1 cellular context compared by ENCODE assay signal in the genomic region with DNA sequence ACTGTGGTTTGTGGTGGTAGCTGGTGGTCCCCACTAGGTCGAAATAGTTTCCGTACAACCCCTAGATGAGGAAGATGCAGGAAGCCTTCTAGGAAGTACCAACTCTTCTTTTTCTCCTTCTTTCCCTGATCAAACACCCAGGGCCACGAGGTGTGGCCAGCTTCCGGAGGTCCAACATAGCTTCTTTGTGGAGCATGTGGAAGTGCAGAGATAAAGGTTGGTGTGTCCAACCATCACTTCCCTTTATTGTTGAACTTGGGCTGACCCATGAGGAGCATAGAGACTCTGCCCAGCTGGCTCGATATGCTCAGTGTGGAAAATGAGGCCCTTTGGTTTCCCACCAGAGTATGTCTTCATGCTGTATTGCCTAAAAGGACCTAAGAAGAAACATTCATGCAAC.
TF ChIP-seq lines count a peak whose summit lies in the region.

No MANE protein-coding gene starts in this region.

TF ChIP-seq in K562, 482 proteins besides CTCF, POLR2A, EP300 and RAD21 (continued from another document and continues in another):
- TF ChIP-seq, protein P1, sequence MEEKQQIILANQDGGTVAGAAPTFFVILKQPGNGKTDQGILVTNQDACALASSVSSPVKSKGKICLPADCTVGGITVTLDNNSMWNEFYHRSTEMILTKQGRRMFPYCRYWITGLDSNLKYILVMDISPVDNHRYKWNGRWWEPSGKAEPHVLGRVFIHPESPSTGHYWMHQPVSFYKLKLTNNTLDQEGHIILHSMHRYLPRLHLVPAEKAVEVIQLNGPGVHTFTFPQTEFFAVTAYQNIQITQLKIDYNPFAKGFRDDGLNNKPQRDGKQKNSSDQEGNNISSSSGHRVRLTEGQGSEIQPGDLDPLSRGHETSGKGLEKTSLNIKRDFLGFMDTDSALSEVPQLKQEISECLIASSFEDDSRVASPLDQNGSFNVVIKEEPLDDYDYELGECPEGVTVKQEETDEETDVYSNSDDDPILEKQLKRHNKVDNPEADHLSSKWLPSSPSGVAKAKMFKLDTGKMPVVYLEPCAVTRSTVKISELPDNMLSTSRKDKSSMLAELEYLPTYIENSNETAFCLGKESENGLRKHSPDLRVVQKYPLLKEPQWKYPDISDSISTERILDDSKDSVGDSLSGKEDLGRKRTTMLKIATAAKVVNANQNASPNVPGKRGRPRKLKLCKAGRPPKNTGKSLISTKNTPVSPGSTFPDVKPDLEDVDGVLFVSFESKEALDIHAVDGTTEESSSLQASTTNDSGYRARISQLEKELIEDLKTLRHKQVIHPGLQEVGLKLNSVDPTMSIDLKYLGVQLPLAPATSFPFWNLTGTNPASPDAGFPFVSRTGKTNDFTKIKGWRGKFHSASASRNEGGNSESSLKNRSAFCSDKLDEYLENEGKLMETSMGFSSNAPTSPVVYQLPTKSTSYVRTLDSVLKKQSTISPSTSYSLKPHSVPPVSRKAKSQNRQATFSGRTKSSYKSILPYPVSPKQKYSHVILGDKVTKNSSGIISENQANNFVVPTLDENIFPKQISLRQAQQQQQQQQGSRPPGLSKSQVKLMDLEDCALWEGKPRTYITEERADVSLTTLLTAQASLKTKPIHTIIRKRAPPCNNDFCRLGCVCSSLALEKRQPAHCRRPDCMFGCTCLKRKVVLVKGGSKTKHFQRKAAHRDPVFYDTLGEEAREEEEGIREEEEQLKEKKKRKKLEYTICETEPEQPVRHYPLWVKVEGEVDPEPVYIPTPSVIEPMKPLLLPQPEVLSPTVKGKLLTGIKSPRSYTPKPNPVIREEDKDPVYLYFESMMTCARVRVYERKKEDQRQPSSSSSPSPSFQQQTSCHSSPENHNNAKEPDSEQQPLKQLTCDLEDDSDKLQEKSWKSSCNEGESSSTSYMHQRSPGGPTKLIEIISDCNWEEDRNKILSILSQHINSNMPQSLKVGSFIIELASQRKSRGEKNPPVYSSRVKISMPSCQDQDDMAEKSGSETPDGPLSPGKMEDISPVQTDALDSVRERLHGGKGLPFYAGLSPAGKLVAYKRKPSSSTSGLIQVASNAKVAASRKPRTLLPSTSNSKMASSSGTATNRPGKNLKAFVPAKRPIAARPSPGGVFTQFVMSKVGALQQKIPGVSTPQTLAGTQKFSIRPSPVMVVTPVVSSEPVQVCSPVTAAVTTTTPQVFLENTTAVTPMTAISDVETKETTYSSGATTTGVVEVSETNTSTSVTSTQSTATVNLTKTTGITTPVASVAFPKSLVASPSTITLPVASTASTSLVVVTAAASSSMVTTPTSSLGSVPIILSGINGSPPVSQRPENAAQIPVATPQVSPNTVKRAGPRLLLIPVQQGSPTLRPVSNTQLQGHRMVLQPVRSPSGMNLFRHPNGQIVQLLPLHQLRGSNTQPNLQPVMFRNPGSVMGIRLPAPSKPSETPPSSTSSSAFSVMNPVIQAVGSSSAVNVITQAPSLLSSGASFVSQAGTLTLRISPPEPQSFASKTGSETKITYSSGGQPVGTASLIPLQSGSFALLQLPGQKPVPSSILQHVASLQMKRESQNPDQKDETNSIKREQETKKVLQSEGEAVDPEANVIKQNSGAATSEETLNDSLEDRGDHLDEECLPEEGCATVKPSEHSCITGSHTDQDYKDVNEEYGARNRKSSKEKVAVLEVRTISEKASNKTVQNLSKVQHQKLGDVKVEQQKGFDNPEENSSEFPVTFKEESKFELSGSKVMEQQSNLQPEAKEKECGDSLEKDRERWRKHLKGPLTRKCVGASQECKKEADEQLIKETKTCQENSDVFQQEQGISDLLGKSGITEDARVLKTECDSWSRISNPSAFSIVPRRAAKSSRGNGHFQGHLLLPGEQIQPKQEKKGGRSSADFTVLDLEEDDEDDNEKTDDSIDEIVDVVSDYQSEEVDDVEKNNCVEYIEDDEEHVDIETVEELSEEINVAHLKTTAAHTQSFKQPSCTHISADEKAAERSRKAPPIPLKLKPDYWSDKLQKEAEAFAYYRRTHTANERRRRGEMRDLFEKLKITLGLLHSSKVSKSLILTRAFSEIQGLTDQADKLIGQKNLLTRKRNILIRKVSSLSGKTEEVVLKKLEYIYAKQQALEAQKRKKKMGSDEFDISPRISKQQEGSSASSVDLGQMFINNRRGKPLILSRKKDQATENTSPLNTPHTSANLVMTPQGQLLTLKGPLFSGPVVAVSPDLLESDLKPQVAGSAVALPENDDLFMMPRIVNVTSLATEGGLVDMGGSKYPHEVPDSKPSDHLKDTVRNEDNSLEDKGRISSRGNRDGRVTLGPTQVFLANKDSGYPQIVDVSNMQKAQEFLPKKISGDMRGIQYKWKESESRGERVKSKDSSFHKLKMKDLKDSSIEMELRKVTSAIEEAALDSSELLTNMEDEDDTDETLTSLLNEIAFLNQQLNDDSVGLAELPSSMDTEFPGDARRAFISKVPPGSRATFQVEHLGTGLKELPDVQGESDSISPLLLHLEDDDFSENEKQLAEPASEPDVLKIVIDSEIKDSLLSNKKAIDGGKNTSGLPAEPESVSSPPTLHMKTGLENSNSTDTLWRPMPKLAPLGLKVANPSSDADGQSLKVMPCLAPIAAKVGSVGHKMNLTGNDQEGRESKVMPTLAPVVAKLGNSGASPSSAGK (IDR thresholded peaks at IDR 0.05) = peak; percentile 84
- TF ChIP-seq ARID1B (IDR thresholded peaks at IDR 0.05) (peak; percentile 41), PRPF4 (IDR thresholded peaks at IDR 0.05; ENCODE audit: insufficient read depth, low read depth, low read length, poor library complexity, severe bottlenecking) (no peak), EHMT2 (IDR thresholded peaks at IDR 0.05) (no peak), RB1 (IDR thresholded peaks at IDR 0.05; ENCODE audit: low read depth) (no peak), ZNF143 (CRISPR knock-in tag; IDR thresholded peaks at IDR 0.05) (no peak), NRF1 (conservative IDR thresholded peaks at IDR 0.05 in 1 of 2, IDR thresholded peaks at IDR 0.05 in 1 of 2) (no peak), ZNF12 (CRISPR knock-in tag; IDR thresholded peaks at IDR 0.05) (no peak), STAG1 (CRISPR knock-in tag; IDR thresholded peaks at IDR 0.05; ENCODE audit: borderline replicate concordance) (no peak), MYC (IDR thresholded peaks at IDR 0.05; ENCODE audit: low read depth, low read length) (peak; percentile 92), MYC (CRISPR knock-in tag; IDR thresholded peaks at IDR 0.05; ENCODE audit: borderline replicate concordance, low read depth) (no peak), ESRRB (CRISPR knock-in tag; IDR thresholded peaks at IDR 0.05; ENCODE audit: borderline replicate concordance) (no peak), ZBTB8A (IDR thresholded peaks at IDR 0.05; ENCODE audit: partially characterized antibody) (no peak), RBM17 (IDR thresholded peaks at IDR 0.05; ENCODE audit: borderline replicate concordance, low read depth, low read length) (no peak), NFRKB (IDR thresholded peaks at IDR 0.05; ENCODE audit: low read depth) (no peak), ZNF583 (CRISPR knock-in tag; IDR thresholded peaks at IDR 0.05) (no peak), ZNF57 (CRISPR knock-in tag; IDR thresholded peaks at IDR 0.05) (no peak), MTF1 (CRISPR knock-in tag; IDR thresholded peaks at IDR 0.05; ENCODE audit: borderline replicate concordance) (no peak), EP400 (IDR thresholded peaks at IDR 0.05) (peak; percentile 52; the same call in 1 of the 2 replicates), ZNF263 (CRISPR knock-in tag; IDR thresholded peaks at IDR 0.05; ENCODE audit: borderline replicate concordance) (peak; percentile 19; the same call in 1 of the 2 replicates), ETV1 (tag; conservative IDR thresholded peaks at IDR 0.05; ENCODE audit: low read depth) (peak; percentile 56), HOXB6 (CRISPR knock-in tag; IDR thresholded peaks at IDR 0.05; ENCODE audit: borderline replicate concordance) (no peak), KAT8 (IDR thresholded peaks at IDR 0.05; ENCODE audit: low read depth) (no peak), SMARCA4 (IDR thresholded peaks at IDR 0.05) (peak; percentile 40; the same call in 1 of the 2 replicates), PHTF2 (CRISPR knock-in tag; IDR thresholded peaks at IDR 0.05) (no peak), DPF2 (IDR thresholded peaks at IDR 0.05) (no peak; the same call in 1 of the 2 replicates), KLF13 (tag; IDR thresholded peaks at IDR 0.05; ENCODE audit: borderline replicate concordance, low read depth) (no peak), SMARCE1 (IDR thresholded peaks at IDR 0.05) (peak; percentile 39; the same call in 1 of the 2 replicates), KLF6 (CRISPR knock-in tag; IDR thresholded peaks at IDR 0.05; ENCODE audit: borderline replicate concordance) (peak; percentile 17; the same call in 1 of the 2 replicates), PCBP2 (IDR thresholded peaks at IDR 0.05; ENCODE audit: low read depth, low read length, poor library complexity, severe bottlenecking) (no peak), RBM22 (IDR thresholded peaks at IDR 0.05; ENCODE audit: low read depth, low read length, poor library complexity, severe bottlenecking) (no peak), ELF4 (CRISPR knock-in tag; IDR thresholded peaks at IDR 0.05) (no peak), NELFE (IDR thresholded peaks at IDR 0.05; ENCODE audit: insufficient read depth, insufficient read length) (no peak), PPARD (CRISPR knock-in tag; IDR thresholded peaks at IDR 0.05) (no peak), HNRNPUL1 (IDR thresholded peaks at IDR 0.05; ENCODE audit: low read length) (no peak), RBBP5 (IDR thresholded peaks at IDR 0.05; ENCODE audit: borderline replicate concordance, insufficient read depth, low read length, poor library complexity, severe bottlenecking) (no peak), TFAM (CRISPR knock-in tag; conservative IDR thresholded peaks at IDR 0.05) (no peak), KLF10 (CRISPR knock-in tag; IDR thresholded peaks at IDR 0.05) (no peak), ZNF551 (CRISPR knock-in tag; IDR thresholded peaks at IDR 0.05) (no peak), ARID2 (IDR thresholded peaks at IDR 0.05) (no peak)
- TF ChIP-seq, protein P2, sequence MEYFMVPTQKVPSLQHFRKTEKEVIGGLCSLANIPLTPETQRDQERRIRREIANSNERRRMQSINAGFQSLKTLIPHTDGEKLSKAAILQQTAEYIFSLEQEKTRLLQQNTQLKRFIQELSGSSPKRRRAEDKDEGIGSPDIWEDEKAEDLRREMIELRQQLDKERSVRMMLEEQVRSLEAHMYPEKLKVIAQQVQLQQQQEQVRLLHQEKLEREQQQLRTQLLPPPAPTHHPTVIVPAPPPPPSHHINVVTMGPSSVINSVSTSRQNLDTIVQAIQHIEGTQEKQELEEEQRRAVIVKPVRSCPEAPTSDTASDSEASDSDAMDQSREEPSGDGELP (CRISPR knock-in tag; IDR thresholded peaks at IDR 0.05; ENCODE audit: borderline replicate concordance) = 0 out of 2 replicates have a peak, but pooled peaks have one; percentile 16
- TF ChIP-seq, protein P3, sequence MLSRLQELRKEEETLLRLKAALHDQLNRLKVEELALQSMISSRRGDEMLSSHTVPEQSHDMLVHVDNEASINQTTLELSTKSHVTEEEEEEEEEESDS (CRISPR knock-in tag; IDR thresholded peaks at IDR 0.05) = no peak
- TF ChIP-seq, protein P4, sequence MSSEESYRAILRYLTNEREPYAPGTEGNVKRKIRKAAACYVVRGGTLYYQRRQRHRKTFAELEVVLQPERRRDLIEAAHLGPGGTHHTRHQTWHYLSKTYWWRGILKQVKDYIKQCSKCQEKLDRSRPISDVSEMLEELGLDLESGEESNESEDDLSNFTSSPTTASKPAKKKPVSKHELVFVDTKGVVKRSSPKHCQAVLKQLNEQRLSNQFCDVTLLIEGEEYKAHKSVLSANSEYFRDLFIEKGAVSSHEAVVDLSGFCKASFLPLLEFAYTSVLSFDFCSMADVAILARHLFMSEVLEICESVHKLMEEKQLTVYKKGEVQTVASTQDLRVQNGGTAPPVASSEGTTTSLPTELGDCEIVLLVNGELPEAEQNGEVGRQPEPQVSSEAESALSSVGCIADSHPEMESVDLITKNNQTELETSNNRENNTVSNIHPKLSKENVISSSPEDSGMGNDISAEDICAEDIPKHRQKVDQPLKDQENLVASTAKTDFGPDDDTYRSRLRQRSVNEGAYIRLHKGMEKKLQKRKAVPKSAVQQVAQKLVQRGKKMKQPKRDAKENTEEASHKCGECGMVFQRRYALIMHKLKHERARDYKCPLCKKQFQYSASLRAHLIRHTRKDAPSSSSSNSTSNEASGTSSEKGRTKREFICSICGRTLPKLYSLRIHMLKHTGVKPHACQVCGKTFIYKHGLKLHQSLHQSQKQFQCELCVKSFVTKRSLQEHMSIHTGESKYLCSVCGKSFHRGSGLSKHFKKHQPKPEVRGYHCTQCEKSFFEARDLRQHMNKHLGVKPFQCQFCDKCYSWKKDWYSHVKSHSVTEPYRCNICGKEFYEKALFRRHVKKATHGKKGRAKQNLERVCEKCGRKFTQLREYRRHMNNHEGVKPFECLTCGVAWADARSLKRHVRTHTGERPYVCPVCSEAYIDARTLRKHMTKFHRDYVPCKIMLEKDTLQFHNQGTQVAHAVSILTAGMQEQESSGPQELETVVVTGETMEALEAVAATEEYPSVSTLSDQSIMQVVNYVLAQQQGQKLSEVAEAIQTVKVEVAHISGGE (CRISPR knock-in tag; IDR thresholded peaks at IDR 0.05) = peak in 1 of 3 experiments; percentile 73; a peak in 2 of 6 replicates
- TF ChIP-seq, protein P5, sequence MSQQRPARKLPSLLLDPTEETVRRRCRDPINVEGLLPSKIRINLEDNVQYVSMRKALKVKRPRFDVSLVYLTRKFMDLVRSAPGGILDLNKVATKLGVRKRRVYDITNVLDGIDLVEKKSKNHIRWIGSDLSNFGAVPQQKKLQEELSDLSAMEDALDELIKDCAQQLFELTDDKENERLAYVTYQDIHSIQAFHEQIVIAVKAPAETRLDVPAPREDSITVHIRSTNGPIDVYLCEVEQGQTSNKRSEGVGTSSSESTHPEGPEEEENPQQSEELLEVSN (IDR thresholded peaks at IDR 0.05; ENCODE audit: borderline replicate concordance in 1 of 2, extremely low read depth in 1 of 2, insufficient read depth in 1 of 2, insufficient read length in 1 of 2, low read depth in 1 of 2, low read length in 1 of 2, poor library complexity in 1 of 2, severe bottlenecking in 1 of 2) = peak in 1 of 2 experiments; percentile 80
- TF ChIP-seq, protein P6, sequence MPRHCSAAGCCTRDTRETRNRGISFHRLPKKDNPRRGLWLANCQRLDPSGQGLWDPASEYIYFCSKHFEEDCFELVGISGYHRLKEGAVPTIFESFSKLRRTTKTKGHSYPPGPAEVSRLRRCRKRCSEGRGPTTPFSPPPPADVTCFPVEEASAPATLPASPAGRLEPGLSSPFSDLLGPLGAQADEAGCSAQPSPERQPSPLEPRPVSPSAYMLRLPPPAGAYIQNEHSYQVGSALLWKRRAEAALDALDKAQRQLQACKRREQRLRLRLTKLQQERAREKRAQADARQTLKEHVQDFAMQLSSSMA (CRISPR knock-in tag; IDR thresholded peaks at IDR 0.05) = no peak
- TF ChIP-seq, protein P7, sequence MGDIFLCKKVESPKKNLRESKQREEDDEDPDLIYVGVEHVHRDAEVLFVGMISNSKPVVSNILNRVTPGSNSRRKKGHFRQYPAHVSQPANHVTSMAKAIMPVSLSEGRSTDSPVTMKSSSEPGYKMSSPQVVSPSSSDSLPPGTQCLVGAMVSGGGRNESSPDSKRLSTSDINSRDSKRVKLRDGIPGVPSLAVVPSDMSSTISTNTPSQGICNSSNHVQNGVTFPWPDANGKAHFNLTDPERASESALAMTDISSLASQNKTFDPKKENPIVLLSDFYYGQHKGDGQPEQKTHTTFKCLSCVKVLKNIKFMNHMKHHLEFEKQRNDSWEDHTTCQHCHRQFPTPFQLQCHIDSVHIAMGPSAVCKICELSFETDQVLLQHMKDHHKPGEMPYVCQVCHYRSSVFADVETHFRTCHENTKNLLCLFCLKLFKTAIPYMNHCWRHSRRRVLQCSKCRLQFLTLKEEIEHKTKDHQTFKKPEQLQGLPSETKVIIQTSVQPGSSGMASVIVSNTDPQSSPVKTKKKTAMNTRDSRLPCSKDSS (IDR thresholded peaks at IDR 0.05; ENCODE audit: low read depth, partially characterized antibody) = no peak
